ENCODE assay signal across 9 cellular contexts in the genomic region with DNA sequence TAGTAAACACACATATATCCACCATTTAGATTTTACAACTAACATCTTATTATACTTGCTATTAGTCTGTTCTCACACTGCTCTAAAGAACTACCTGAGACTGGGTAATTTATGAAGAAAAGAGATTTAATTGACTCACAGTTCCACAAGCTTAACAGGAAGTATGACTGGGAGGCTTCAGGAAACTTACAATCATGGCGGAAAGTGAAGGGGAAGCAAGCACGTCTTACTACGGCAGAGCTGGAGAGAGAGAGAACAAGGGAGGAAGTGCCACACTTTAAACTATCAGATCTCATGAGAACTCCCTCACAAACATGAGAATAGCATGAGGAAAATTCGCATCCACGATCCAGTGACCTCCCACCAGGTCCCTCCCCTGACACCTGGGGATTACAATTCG.
"Had no signal": no experiment of that assay in that cellular context is flagged by ENCODE, and none has a peak within 500 bp of the region (broad histone marks: within the 10 kb centered on the region; RNA-seq: fewer than 3 reads in every experiment).

No MANE protein-coding gene starts in this region.

- H3K9me3 ChIP-seq: HAP-1 had no signal

- H3K4me2 ChIP-seq: GM23338 had no signal

- H2AFZ ChIP-seq: GM23338 had no signal

- ATAC-seq: GM23338, HCT116, HepG2 had no signal

- H3K9me3 Mint-ChIP-seq: GM23338, HFFc6 had no signal

- H3K4me1 Mint-ChIP-seq: GM23338, IgD-negative memory B cell had no signal

- H3K4me3 ChIP-seq: GM23338, HAP-1 had no signal

- H3K4me3 Mint-ChIP-seq: GM23338, HFFc6, IgD-negative memory B cell had no signal

- H3K27ac ChIP-seq: HL-60 had no signal

- DNase-seq: HFFc6 had no signal

- FAIRE-seq: H1, H54, HepG2 had no signal

- H3K27me3 Mint-ChIP-seq: IgD-negative memory B cell had no signal

- H3K36me3 ChIP-seq: HAP-1 had no signal

- H3K27ac Mint-ChIP-seq: GM23338, HFFc6, IgD-negative memory B cell had no signal
